Comparison of ENCODE assay signal across 2 cellular contexts in genomic region chr1:159556931-159557369, GRCh38.
TF ChIP-seq lines count a peak whose summit lies in the region.

No MANE protein-coding gene starts in this region.

TF ChIP-seq in liver, 16 proteins besides CTCF, POLR2A, EP300 and RAD21 (continued from another document):
- peak; percentile 73 to 76 for TF ChIP-seq HNF4A (conservative IDR thresholded peaks at IDR 0.05)
- TF ChIP-seq ATF3 (IDR thresholded peaks at IDR 0.05) = peak; percentile 56
- peak; percentile 90 for TF ChIP-seq YY1 (IDR thresholded peaks at IDR 0.05)
- TF ChIP-seq, protein P1, sequence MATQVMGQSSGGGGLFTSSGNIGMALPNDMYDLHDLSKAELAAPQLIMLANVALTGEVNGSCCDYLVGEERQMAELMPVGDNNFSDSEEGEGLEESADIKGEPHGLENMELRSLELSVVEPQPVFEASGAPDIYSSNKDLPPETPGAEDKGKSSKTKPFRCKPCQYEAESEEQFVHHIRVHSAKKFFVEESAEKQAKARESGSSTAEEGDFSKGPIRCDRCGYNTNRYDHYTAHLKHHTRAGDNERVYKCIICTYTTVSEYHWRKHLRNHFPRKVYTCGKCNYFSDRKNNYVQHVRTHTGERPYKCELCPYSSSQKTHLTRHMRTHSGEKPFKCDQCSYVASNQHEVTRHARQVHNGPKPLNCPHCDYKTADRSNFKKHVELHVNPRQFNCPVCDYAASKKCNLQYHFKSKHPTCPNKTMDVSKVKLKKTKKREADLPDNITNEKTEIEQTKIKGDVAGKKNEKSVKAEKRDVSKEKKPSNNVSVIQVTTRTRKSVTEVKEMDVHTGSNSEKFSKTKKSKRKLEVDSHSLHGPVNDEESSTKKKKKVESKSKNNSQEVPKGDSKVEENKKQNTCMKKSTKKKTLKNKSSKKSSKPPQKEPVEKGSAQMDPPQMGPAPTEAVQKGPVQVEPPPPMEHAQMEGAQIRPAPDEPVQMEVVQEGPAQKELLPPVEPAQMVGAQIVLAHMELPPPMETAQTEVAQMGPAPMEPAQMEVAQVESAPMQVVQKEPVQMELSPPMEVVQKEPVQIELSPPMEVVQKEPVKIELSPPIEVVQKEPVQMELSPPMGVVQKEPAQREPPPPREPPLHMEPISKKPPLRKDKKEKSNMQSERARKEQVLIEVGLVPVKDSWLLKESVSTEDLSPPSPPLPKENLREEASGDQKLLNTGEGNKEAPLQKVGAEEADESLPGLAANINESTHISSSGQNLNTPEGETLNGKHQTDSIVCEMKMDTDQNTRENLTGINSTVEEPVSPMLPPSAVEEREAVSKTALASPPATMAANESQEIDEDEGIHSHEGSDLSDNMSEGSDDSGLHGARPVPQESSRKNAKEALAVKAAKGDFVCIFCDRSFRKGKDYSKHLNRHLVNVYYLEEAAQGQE (IDR thresholded peaks at IDR 0.05) = peak; percentile 93
- TF ChIP-seq HNF4G (IDR thresholded peaks at IDR 0.05) = peak; percentile 24
- TF ChIP-seq NR2F2 (IDR thresholded peaks at IDR 0.05) = no peak
- TF ChIP-seq, protein P2, sequence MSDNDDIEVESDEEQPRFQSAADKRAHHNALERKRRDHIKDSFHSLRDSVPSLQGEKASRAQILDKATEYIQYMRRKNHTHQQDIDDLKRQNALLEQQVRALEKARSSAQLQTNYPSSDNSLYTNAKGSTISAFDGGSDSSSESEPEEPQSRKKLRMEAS (IDR thresholded peaks at IDR 0.05) = peak; percentile 92
- peak; percentile 50 for TF ChIP-seq FOXA2 (IDR thresholded peaks at IDR 0.05)
- TF ChIP-seq, protein P3, sequence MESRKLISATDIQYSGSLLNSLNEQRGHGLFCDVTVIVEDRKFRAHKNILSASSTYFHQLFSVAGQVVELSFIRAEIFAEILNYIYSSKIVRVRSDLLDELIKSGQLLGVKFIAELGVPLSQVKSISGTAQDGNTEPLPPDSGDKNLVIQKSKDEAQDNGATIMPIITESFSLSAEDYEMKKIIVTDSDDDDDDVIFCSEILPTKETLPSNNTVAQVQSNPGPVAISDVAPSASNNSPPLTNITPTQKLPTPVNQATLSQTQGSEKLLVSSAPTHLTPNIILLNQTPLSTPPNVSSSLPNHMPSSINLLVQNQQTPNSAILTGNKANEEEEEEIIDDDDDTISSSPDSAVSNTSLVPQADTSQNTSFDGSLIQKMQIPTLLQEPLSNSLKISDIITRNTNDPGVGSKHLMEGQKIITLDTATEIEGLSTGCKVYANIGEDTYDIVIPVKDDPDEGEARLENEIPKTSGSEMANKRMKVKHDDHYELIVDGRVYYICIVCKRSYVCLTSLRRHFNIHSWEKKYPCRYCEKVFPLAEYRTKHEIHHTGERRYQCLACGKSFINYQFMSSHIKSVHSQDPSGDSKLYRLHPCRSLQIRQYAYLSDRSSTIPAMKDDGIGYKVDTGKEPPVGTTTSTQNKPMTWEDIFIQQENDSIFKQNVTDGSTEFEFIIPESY (IDR thresholded peaks at IDR 0.05) = peak; percentile 80
- TF ChIP-seq FOXA1 (IDR thresholded peaks at IDR 0.05) = peak; percentile 59
- peak; percentile 80 for TF ChIP-seq TAF1 (conservative IDR thresholded peaks at IDR 0.05)
- TF ChIP-seq JUND (IDR thresholded peaks at IDR 0.05) = peak; percentile 62 to 89

TF ChIP-seq in HepG2, 621 proteins besides CTCF, POLR2A, EP300 and RAD21 (continued from another document):
- TF ChIP-seq ZNF18 (CRISPR knock-in tag; IDR thresholded peaks at IDR 0.05; ENCODE audit: insufficient replicate concordance) = no peak
